ENCODE assay signal across 8 cellular contexts in the genomic region with DNA sequence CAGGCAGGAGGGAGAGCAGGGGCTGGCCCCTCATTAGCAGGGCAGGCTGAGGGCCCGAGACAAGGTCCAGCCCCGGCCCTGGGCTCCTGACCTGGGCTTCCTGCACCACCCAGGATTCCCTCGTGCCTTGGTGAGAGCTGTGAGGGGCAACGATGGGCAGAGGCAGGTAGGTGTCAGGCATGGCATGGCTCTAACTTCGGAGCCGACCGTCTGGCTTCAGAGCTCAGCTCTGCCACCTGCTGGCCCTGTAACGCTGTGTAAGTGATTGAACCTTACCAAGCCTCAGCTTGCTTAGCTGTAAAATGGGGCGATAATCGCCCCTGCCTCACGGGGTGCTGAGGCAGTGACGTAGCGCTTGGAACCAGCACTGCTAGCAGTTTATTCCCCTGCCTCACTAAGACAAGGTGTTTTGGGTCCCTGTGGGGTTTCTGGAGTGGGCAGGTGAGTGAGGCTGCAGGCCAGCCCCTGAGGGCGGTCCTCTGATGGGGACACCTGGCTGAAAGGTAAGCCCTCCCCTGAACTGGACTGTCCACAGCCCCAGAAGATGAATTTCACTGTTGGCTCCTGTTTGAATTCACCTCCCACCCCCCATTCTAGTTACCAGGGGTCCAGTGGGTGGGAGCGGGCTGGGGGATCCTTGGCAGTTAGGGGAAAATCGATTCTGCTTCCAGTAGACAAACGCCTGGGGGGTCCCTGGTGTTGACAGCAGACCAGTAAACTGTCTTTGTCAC.
DNase-seq lines count a peak whose midpoint lies in the region; ATAC-seq and TF ChIP-seq lines count a peak whose summit lies in the region.

No MANE protein-coding gene starts in this region.

- CTCF ChIA-PET in mammary epithelial cell (lab: Charles Lee; ENCODE audit: low non-redundant PET): interaction anchor here (0.6 kb wide), 1 partner anchor 188 kb away, joined by 4 read pairs; no protein-coding TSS in a partner anchor

- H3K9ac ChIP-seq in mammary epithelial cell (ENCODE audit: insufficient read depth, low read length): no peak overlapping the region

- H2AFZ ChIP-seq in mammary epithelial cell (ENCODE audit: low read depth, low read length): no peak overlapping the region

- ATAC-seq in GM21717 (IDR thresholded peaks at IDR 0.05; ENCODE audit: unreplicated experiment): peak; percentile 53
- peak; percentile 35 to 67 for ATAC-seq in lower lobe of right lung
- no peak for ATAC-seq in GM18868 (IDR thresholded peaks at IDR 0.05; ENCODE audit: unreplicated experiment)
- ATAC-seq in HG03039 (IDR thresholded peaks at IDR 0.05; ENCODE audit: unreplicated experiment): no peak

- no peaks in the 10 kb centered on the region for H3K4me1 ChIP-seq in mammary epithelial cell (ENCODE audit: insufficient read depth, low read length)
- peaks cover 19% of the 10 kb centered on the region for H3K4me1 ChIP-seq in lower lobe of right lung
- no peaks in the 10 kb centered on the region for H3K4me1 ChIP-seq in thyroid gland

- H3K9me3 ChIP-seq in mammary epithelial cell (replicated peaks; ENCODE audit: insufficient read depth, low read length): no peaks in the 10 kb centered on the region
- no peaks in the 10 kb centered on the region for H3K9me3 ChIP-seq in lower lobe of right lung
- H3K9me3 ChIP-seq in thyroid gland: no peaks in the 10 kb centered on the region

- H3K27me3 ChIP-seq in mammary epithelial cell (ENCODE audit: insufficient read depth, low read length): no peaks in the 10 kb centered on the region
- no peaks in the 10 kb centered on the region for H3K27me3 ChIP-seq in lower lobe of right lung (ENCODE audit: low read depth)
- no peaks in the 10 kb centered on the region for H3K27me3 ChIP-seq in thyroid gland

- in situ Hi-C loops in mammary epithelial cell (cut with MboI; ENCODE audit: low sequenced_read_pairs in 2 of 2): loop anchor here in 1 of 2 donors (10.0 kb wide), 1 partner anchor 176 kb away; no protein-coding TSS in a partner anchor

- H3K27ac ChIP-seq in mammary epithelial cell (ENCODE audit: insufficient read depth, low read depth, low read length) (no peak overlapping the region), lower lobe of right lung (no peak overlapping the region), thyroid gland (no peak overlapping the region)

- dilution Hi-C loops in mammary epithelial cell (cut with HindIII; ENCODE audit: low sequenced_read_pairs): no loop called here

- no peak overlapping the region for H3K4me3 ChIP-seq in mammary epithelial cell (replicated peaks in 1 of 3; ENCODE audit: insufficient read depth in 1 of 3, low read depth in 2 of 3, low read length in 3 of 3)
- no peak overlapping the region for H3K4me3 ChIP-seq in lower lobe of right lung
- H3K4me3 ChIP-seq in thyroid gland (replicated peaks in 1 of 3): no peak overlapping the region

- DNase-seq in AG20443 (ENCODE audit: low spot score): peak; percentile 37
- DNase-seq in SW480 (ENCODE audit: low spot score): peak; percentile 58
- DNase-seq in mammary epithelial cell: no peak
- peak; percentile 67 for DNase-seq in lower lobe of right lung
- peak; percentile 35 to 41 for DNase-seq in thyroid gland

- TF ChIP-seq CTCF in mammary epithelial cell (conservative IDR thresholded peaks at IDR 0.05 in 1 of 2, IDR thresholded peaks at IDR 0.05 in 1 of 2; ENCODE audit: extremely low read depth in 1 of 2, insufficient read depth in 1 of 2, low read depth in 1 of 2, low read length in 2 of 2): peak; percentile 59 to 63
- peak; percentile 46 for TF ChIP-seq CTCF in lower lobe of right lung (IDR thresholded peaks at IDR 0.05)
- peak in 4 of 6 experiments; percentile 41 to 45 (median 41) for TF ChIP-seq CTCF in thyroid gland (IDR thresholded peaks at IDR 0.05)

- intact Hi-C loops in mammary epithelial cell (cut with micrococcal nuclease) (loop anchor here (1.0 to 10.0 kb wide), 5 partner anchors 111 to 314 kb away; partner anchors contain the start of gene CIBAR2), lower lobe of right lung (cut with DNase I) (no loop called here), thyroid gland (cut with DNase I) (loop anchor here (10.0 kb wide), 2 partner anchors 66 to 126 kb away; no protein-coding TSS in a partner anchor)

- H3K36me3 ChIP-seq in mammary epithelial cell (ENCODE audit: insufficient read depth, low read length): no peaks in the 10 kb centered on the region
- H3K36me3 ChIP-seq in lower lobe of right lung: no peaks in the 10 kb centered on the region
- no peaks in the 10 kb centered on the region for H3K36me3 ChIP-seq in thyroid gland

- no peak for TF ChIP-seq POLR2A in thyroid gland (IDR thresholded peaks at IDR 0.05)

- H3K79me2 ChIP-seq in mammary epithelial cell (ENCODE audit: insufficient read depth, low read length): no peaks in the 10 kb centered on the region

- H4K20me1 ChIP-seq in mammary epithelial cell (ENCODE audit: insufficient read depth, low read length): no peaks in the 10 kb centered on the region

- H3K4me2 ChIP-seq in mammary epithelial cell (ENCODE audit: insufficient read depth, low read depth, low read length): no peak overlapping the region

- no TSS peak for BruUV-seq in mammary epithelial cell (replicated peaks; lab: Mats Ljungman, UMichigan)

- WGBS in mammary epithelial cell (ENCODE audit: low coverage, missing lambda C conversion rate): 27% methylated on average over 8 of the region's 17 CpGs
- 73 to 83% methylated on average over 13 to 15 of the region's 17 CpGs for WGBS in thyroid gland, 2 donors

Comparison
In these comparisons a context has a peak if more than half of its experiments do, and no peak if none do; other contexts are left out.
1. ATAC-seq: peak in GM21717 (single experiment) and lower lobe of right lung (2 of 2); none in GM18868 (single experiment) and HG03039 (single experiment).
2. Peak in every context shown above with its lines, with median percentiles within 50 percentile points of each other: CTCF ChIP-seq.